Comparison of ENCODE assay signal across 17 cellular contexts in the genomic region with DNA sequence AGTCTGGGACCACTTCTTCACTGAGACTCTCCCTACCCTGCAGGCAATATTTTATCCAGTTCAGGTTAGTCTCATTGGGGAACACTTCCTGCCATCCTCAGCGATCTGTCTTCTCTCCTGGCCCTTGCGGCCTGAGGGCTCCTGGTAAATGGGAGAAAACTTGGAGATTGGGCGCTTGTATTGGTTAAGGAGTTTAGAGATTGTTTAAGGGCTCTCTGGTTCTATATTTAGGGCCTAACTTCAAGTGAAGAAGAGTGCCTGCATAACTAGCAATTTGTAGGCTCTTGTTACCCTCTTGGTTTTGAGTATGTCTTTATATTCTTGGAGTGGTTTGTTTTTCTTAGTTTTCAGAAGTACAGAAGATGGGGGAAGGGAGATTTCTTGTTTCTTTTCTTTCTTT.
DNase-seq lines count a peak whose midpoint lies in the region; ATAC-seq and TF ChIP-seq lines count a peak whose summit lies in the region.
"Had no signal": no experiment of that assay in that cellular context is flagged by ENCODE, and none has a peak within 500 bp of the region (broad histone marks: within the 10 kb centered on the region; RNA-seq: fewer than 3 reads in every experiment).

No MANE protein-coding gene starts in this region.

- peaks cover 50% of the 10 kb centered on the region for H3K4me1 Mint-ChIP-seq in activated T-helper 1 cell treated with anti-CD3 and anti-CD28 coated beads, Interleukin-12 subunit alpha, Interleukin-12 subunit beta, Interleukin-2, Interleukin-4 antibody, amounts not matched to agents 30 ng/mL and 10 ng/mL and 1 ng/mL, durations not matched to agents 14 hours and 24 hours and 36 hours (ENCODE audit: low read depth)
- peaks cover 28 to 40% of the 10 kb centered on the region in 2 donors for H3K4me1 Mint-ChIP-seq in stimulated activated naive B cell treated with anti-CD40 and anti-IgM and Interleukin-4, amounts not matched to agents 10 μg/mL and 1 μg/mL and 100 μg/mL, for 72 hours
- peaks cover 15% of the 10 kb centered on the region for H3K4me1 Mint-ChIP-seq in activated CD4-positive, alpha-beta T cell treated with anti-CD3 and anti-CD28 coated beads, Interleukin-2, amount 10 ng/mL, durations not matched to agents 24 days and 14 days

- H3K27me3 Mint-ChIP-seq in activated T-helper 1 cell treated with anti-CD3 and anti-CD28 coated beads, Interleukin-12 subunit alpha, Interleukin-12 subunit beta, Interleukin-2, Interleukin-4 antibody, amounts not matched to agents 30 ng/mL and 10 ng/mL and 1 ng/mL, durations not matched to agents 14 hours and 24 hours and 36 hours (ENCODE audit: insufficient read depth), result no peaks in the 10 kb centered on the region
- H3K27me3 Mint-ChIP-seq in stimulated activated naive B cell treated with anti-CD40 and anti-IgM and Interleukin-4, amounts not matched to agents 10 μg/mL and 1 μg/mL and 100 μg/mL, for 72 hours, result no peaks in the 10 kb centered on the region
- no peaks in the 10 kb centered on the region for H3K27me3 Mint-ChIP-seq in activated CD4-positive, alpha-beta T cell treated with anti-CD3 and anti-CD28 coated beads, Interleukin-2, amount 10 ng/mL, durations not matched to agents 24 days and 14 days
- H3K27me3 Mint-ChIP-seq: CD4-positive, alpha-beta T cell had no signal

- H3K27me3 ChIP-seq in lower lobe of right lung (ENCODE audit: low read depth), result no peaks in the 10 kb centered on the region

- peaks cover 29% of the 10 kb centered on the region for H3K4me1 ChIP-seq in lower lobe of right lung
- H3K4me1 ChIP-seq: HAP-1 had no signal

- H3K36me3 Mint-ChIP-seq in activated T-helper 1 cell treated with anti-CD3 and anti-CD28 coated beads, Interleukin-12 subunit alpha, Interleukin-12 subunit beta, Interleukin-2, Interleukin-4 antibody, amounts not matched to agents 30 ng/mL and 10 ng/mL and 1 ng/mL, durations not matched to agents 14 hours and 24 hours and 36 hours (ENCODE audit: low read depth), result peaks cover 78% of the 10 kb centered on the region
- peaks cover 15 to 59% of the 10 kb centered on the region in 2 donors for H3K36me3 Mint-ChIP-seq in stimulated activated naive B cell treated with anti-CD40 and anti-IgM and Interleukin-4, amounts not matched to agents 10 μg/mL and 1 μg/mL and 100 μg/mL, for 72 hours
- peaks cover 77% of the 10 kb centered on the region for H3K36me3 Mint-ChIP-seq in activated CD4-positive, alpha-beta T cell treated with anti-CD3 and anti-CD28 coated beads, Interleukin-2, amount 10 ng/mL, durations not matched to agents 24 days and 14 days (ENCODE audit: low read depth)

- ATAC-seq in lower lobe of right lung, result peak; percentile 50 to 77
- no peak for ATAC-seq in stimulated activated naive B cell treated with anti-CD40 and anti-IgM and Interleukin-4, amounts not matched to agents 10 μg/mL and 1 μg/mL and 100 μg/mL, for 72 hours (replicated peaks)
- ATAC-seq in HG02678 (IDR thresholded peaks at IDR 0.05; ENCODE audit: unreplicated experiment), result no peak
- ATAC-seq: A549 had no signal

- H3K4me3 Mint-ChIP-seq in activated T-helper 1 cell treated with anti-CD3 and anti-CD28 coated beads, Interleukin-12 subunit alpha, Interleukin-12 subunit beta, Interleukin-2, Interleukin-4 antibody, amounts not matched to agents 30 ng/mL and 10 ng/mL and 1 ng/mL, durations not matched to agents 14 hours and 24 hours and 36 hours, result no peak overlapping the region
- no peak overlapping the region for H3K4me3 Mint-ChIP-seq in stimulated activated naive B cell treated with anti-CD40 and anti-IgM and Interleukin-4, amounts not matched to agents 10 μg/mL and 1 μg/mL and 100 μg/mL, for 72 hours
- no peak overlapping the region for H3K4me3 Mint-ChIP-seq in activated CD4-positive, alpha-beta T cell treated with anti-CD3 and anti-CD28 coated beads, Interleukin-2, amount 10 ng/mL, durations not matched to agents 24 days and 14 days
- H3K4me3 Mint-ChIP-seq: CD4-positive, alpha-beta T cell had no signal

- H3K9me3 ChIP-seq in lower lobe of right lung, result no peaks in the 10 kb centered on the region
- H3K9me3 ChIP-seq: A549, Caco-2, HAP-1 had no signal

- H3K27ac Mint-ChIP-seq in activated T-helper 1 cell treated with anti-CD3 and anti-CD28 coated beads, Interleukin-12 subunit alpha, Interleukin-12 subunit beta, Interleukin-2, Interleukin-4 antibody, amounts not matched to agents 30 ng/mL and 10 ng/mL and 1 ng/mL, durations not matched to agents 14 hours and 24 hours and 36 hours, result peak overlapping the region; percentile 66
- H3K27ac Mint-ChIP-seq in stimulated activated naive B cell treated with anti-CD40 and anti-IgM and Interleukin-4, amounts not matched to agents 10 μg/mL and 1 μg/mL and 100 μg/mL, for 72 hours, result peak overlapping the region; percentile 38
- H3K27ac Mint-ChIP-seq in activated CD4-positive, alpha-beta T cell treated with anti-CD3 and anti-CD28 coated beads, Interleukin-2, amount 10 ng/mL, durations not matched to agents 24 days and 14 days, result no peak overlapping the region
- H3K27ac Mint-ChIP-seq: CD4-positive, alpha-beta T cell had no signal

- H3K4me3 ChIP-seq in lower lobe of right lung, result no peak overlapping the region
- H3K4me3 ChIP-seq: A549, HAP-1 had no signal

- no peak overlapping the region for H3K27ac ChIP-seq in lower lobe of right lung
- H3K27ac ChIP-seq: 22Rv1, A549, C4-2B, HL-60 had no signal

- peaks cover 9% of the 10 kb centered on the region for H3K9me3 Mint-ChIP-seq in activated T-helper 1 cell treated with anti-CD3 and anti-CD28 coated beads, Interleukin-12 subunit alpha, Interleukin-12 subunit beta, Interleukin-2, Interleukin-4 antibody, amounts not matched to agents 30 ng/mL and 10 ng/mL and 1 ng/mL, durations not matched to agents 14 hours and 24 hours and 36 hours
- H3K9me3 Mint-ChIP-seq in stimulated activated naive B cell treated with anti-CD40 and anti-IgM and Interleukin-4, amounts not matched to agents 10 μg/mL and 1 μg/mL and 100 μg/mL, for 72 hours, result peaks cover 3 to 4% of the 10 kb centered on the region in 2 donors
- H3K9me3 Mint-ChIP-seq in activated CD4-positive, alpha-beta T cell treated with anti-CD3 and anti-CD28 coated beads, Interleukin-2, amount 10 ng/mL, durations not matched to agents 24 days and 14 days, result peaks cover 7% of the 10 kb centered on the region

- intact Hi-C loops in activated T-helper 1 cell treated with anti-CD3 and anti-CD28 coated beads, Interleukin-12 subunit alpha, Interleukin-12 subunit beta, Interleukin-2, Interleukin-4 antibody, amounts not matched to agents 30 ng/mL and 10 ng/mL and 1 ng/mL, durations not matched to agents 14 hours and 24 hours and 36 hours (cut with micrococcal nuclease), result no loop called here
- intact Hi-C loops in lower lobe of right lung (cut with DNase I), result no loop called here
- intact Hi-C loops in activated CD4-positive, alpha-beta T cell treated with anti-CD3 and anti-CD28 coated beads, Interleukin-2, amount 10 ng/mL, durations not matched to agents 24 days and 14 days (cut with micrococcal nuclease), result no loop called here

- TF ChIP-seq CTCF in lower lobe of right lung (IDR thresholded peaks at IDR 0.05), result no peak

- DNase-seq in DMS79 (lab: John Stamatoyannopoulos, UW) (peak; percentile 81), lower lobe of right lung (no peak), cerebellar cortex (ENCODE audit: low spot score) (no peak)
- no peak for DNase-seq in activated T-helper 1 cell treated with anti-CD3 and anti-CD28 coated beads, Interleukin-12 subunit alpha, Interleukin-12 subunit beta, Interleukin-2, Interleukin-4 antibody, amounts not matched to agents 30 ng/mL and 10 ng/mL and 1 ng/mL, durations not matched to agents 14 hours and 24 hours and 36 hours (ENCODE audit: low spot score)
- DNase-seq in stimulated activated naive B cell treated with anti-CD40 and anti-IgM and Interleukin-4, amounts not matched to agents 10 μg/mL and 1 μg/mL and 100 μg/mL, for 72 hours, result no peak
- DNase-seq in activated CD4-positive, alpha-beta T cell treated with anti-CD3 and anti-CD28 coated beads for 4 hours, result no peak
- no peak for DNase-seq in activated CD4-positive, alpha-beta T cell treated with anti-CD3 and anti-CD28 coated beads, Interleukin-2, amount 10 ng/mL, durations not matched to agents 24 days and 14 days
- DNase-seq: AML-193; Caco-2; CD4-positive, alpha-beta T cell; GF-D8 had no signal

- H3K36me3 ChIP-seq in lower lobe of right lung, result no peaks in the 10 kb centered on the region
- H3K36me3 ChIP-seq: HAP-1 had no signal

Comparison
In these comparisons a context has a peak if more than half of its experiments do, and no peak if none do; other contexts are left out.
1. ATAC-seq: peak in lower lobe of right lung (2 of 2); none in stimulated activated naive B cell treated with anti-CD40 and anti-IgM and Interleukin-4, amounts not matched to agents 10 μg/mL and 1 μg/mL and 100 μg/mL, for 72 hours (0 of 2) and HG02678 (single experiment).